21 cellular contexts compared by ENCODE assay signal in genomic region chr4:2734618-2735017, GRCh38. TPM values are rescaled to one million over a fixed set of nuclear protein-coding genes. Genes with fewer than 3 reads are reported as not detected.
DNase-seq lines count a peak whose midpoint lies in the region; ATAC-seq, FAIRE-seq and TF ChIP-seq lines count a peak whose summit lies in the region.
"Had no signal": no experiment of that assay in that cellular context is flagged by ENCODE, and none has a peak within 500 bp of the region (broad histone marks: within the 10 kb centered on the region; RNA-seq: fewer than 3 reads in every experiment).

No MANE protein-coding gene starts in this region.

- no peak overlapping the region for H3K27ac ChIP-seq in OCI-LY3 (ENCODE audit: low read length)
- H3K27ac ChIP-seq: BLaER1, KMS-11, sigmoid colon, thoracic aorta had no signal

- no peak overlapping the region for H2AFZ ChIP-seq in OCI-LY3 (ENCODE audit: low read depth, low read length)

- DNase-seq in GM12891 (ENCODE audit: insufficient read length, low spot score), result no peak
- DNase-seq in nephron progenitor cell, result no peak
- DNase-seq in NCI-H2029 (lab: John Stamatoyannopoulos, UW), result no peak
- DNase-seq: activated CD4-positive, alpha-beta T cell treated with anti-CD3 and anti-CD28 coated beads, Interleukin-2, amount 50 U/mL, for 4 hours; activated naive CD8-positive, alpha-beta T cell treated with anti-CD3 and anti-CD28 coated beads for 36 hours; activated T-cell treated with anti-CD3 and anti-CD28 coated beads, Interleukin-2, amount 50 U/mL, for 4 hours; DMS153; head of caudate nucleus; NCI-H1694; NCI-H446 treated with DMSO at 0.1 percent for 48 hours; sigmoid colon; stimulated activated CD4-positive, alpha-beta T cell treated with anti-CD3 and anti-CD28 coated beads, Interleukin-1b, Interleukin-23, amount 100 ng/mL, for 48 hours had no signal

- TF ChIP-seq POLR2A in GM12891 (IDR thresholded peaks at IDR 0.05; ENCODE audit: low read depth, low read length), result no peak

- FAIRE-seq in GM12891 (lab: Jason Lieb, UNC), result no peak
- FAIRE-seq: keratinocyte had no signal

- H3K36me3 ChIP-seq in OCI-LY3 (replicated peaks; ENCODE audit: low read depth, low read length), result peaks cover 38% of the 10 kb centered on the region

- H3K27me3 Mint-ChIP-seq in nephron progenitor cell (ENCODE audit: low read depth, poor library complexity), result no peaks in the 10 kb centered on the region
- H3K27me3 Mint-ChIP-seq: activated naive CD8-positive, alpha-beta T cell treated with anti-CD3 and anti-CD28 coated beads for 36 hours had no signal

- H3K4me3 Mint-ChIP-seq in nephron progenitor cell, result no peak overlapping the region
- H3K4me3 Mint-ChIP-seq: activated naive CD8-positive, alpha-beta T cell treated with anti-CD3 and anti-CD28 coated beads for 36 hours; activated T-cell treated with anti-CD3 and anti-CD28 coated beads, Interleukin-2, amount 50 U/mL, for 4 hours had no signal

- H3K4me3 ChIP-seq in OCI-LY3 (ENCODE audit: low read length), result no peak overlapping the region
- H3K4me3 ChIP-seq: BLaER1, dorsolateral prefrontal cortex, sigmoid colon, thoracic aorta had no signal

- peak overlapping the region; percentile 25; the same call in 1 of the 2 replicates for H3K4me2 ChIP-seq in OCI-LY3 (ENCODE audit: low read length)
- H3K4me2 ChIP-seq: BLaER1, KMS-11 had no signal

- peaks cover 21% of the 10 kb centered on the region for H3K9me3 Mint-ChIP-seq in nephron progenitor cell

- peak; percentile 45 for ATAC-seq in GM19351 (IDR thresholded peaks at IDR 0.05; ENCODE audit: unreplicated experiment)
- no peak for ATAC-seq in GM18861 (IDR thresholded peaks at IDR 0.05; ENCODE audit: unreplicated experiment)
- ATAC-seq in GM21526 (IDR thresholded peaks at IDR 0.05; ENCODE audit: low FRiP score, unreplicated experiment), result no peak
- ATAC-seq: activated T-cell treated with anti-CD3 and anti-CD28 coated beads, Interleukin-2, amount 50 U/mL, for 4 hours had no signal

- H3K27ac Mint-ChIP-seq in nephron progenitor cell, result peak overlapping the region; percentile 88

- H3K4me1 Mint-ChIP-seq in nephron progenitor cell, result no peaks in the 10 kb centered on the region
- H3K4me1 Mint-ChIP-seq: activated naive CD8-positive, alpha-beta T cell treated with anti-CD3 and anti-CD28 coated beads for 36 hours had no signal

- no peak for TF ChIP-seq CTCF in OCI-LY3 (IDR thresholded peaks at IDR 0.05; ENCODE audit: low read depth, low read length)
- TF ChIP-seq CTCF in nephron progenitor cell (IDR thresholded peaks at IDR 0.05), result no peak

- H3K9me3 ChIP-seq in OCI-LY3 (ENCODE audit: insufficient read depth, low read length), result peaks cover 6% of the 10 kb centered on the region; the same call in 1 of the 2 replicates
- H3K9me3 ChIP-seq: sigmoid colon, thoracic aorta had no signal

- H3K79me2 ChIP-seq in OCI-LY3 (ENCODE audit: low read length), result no peaks in the 10 kb centered on the region

- peaks cover 62% of the 10 kb centered on the region for H3K36me3 Mint-ChIP-seq in nephron progenitor cell (ENCODE audit: low read depth)

- no peak overlapping the region for H3K9ac ChIP-seq in OCI-LY3 (ENCODE audit: low read length)
- H3K9ac ChIP-seq: BLaER1, KMS-11 had no signal

- H3K27me3 ChIP-seq in OCI-LY3 (ENCODE audit: low read depth, low read length), result no peaks in the 10 kb centered on the region
- H3K27me3 ChIP-seq: BLaER1, dorsolateral prefrontal cortex, sigmoid colon had no signal

- H3K4me1 ChIP-seq in OCI-LY3 (ENCODE audit: low read length), result peaks cover 17% of the 10 kb centered on the region
- H3K4me1 ChIP-seq: BLaER1, sigmoid colon had no signal

- peaks cover 20% of the 10 kb centered on the region for H4K20me1 ChIP-seq in OCI-LY3 (ENCODE audit: insufficient read depth, low read length)

TF ChIP-seq in GM12891, 5 proteins besides CTCF, POLR2A, EP300 and RAD21:
- no peak for TF ChIP-seq POLR2AphosphoS5 (IDR thresholded peaks at IDR 0.05; ENCODE audit: low read depth, low read length)
- TF ChIP-seq TAF1 (IDR thresholded peaks at IDR 0.05; ENCODE audit: low read depth, low read length), result no peak
- no peak for TF ChIP-seq POU2F2 (IDR thresholded peaks at IDR 0.05; ENCODE audit: low read depth, low read length)
- TF ChIP-seq SPI1 (IDR thresholded peaks at IDR 0.05; ENCODE audit: low read depth, low read length), result peak; percentile 73

RNA-seq across cellular contexts. Expression of gene TNIP2, which starts 21.5 kb away (rescaled TPM):
- 40.6 TPM for polyA plus RNA-seq in GM12891 (2012; ENCODE audit: low read depth, missing spikeins)

RNA-seq across cellular contexts. Expression of gene SH3BP2, which starts 58.3 kb away (rescaled TPM):
- 26.2 TPM for polyA plus RNA-seq in GM12891 (2012; ENCODE audit: low read depth, missing spikeins)
